In the genomic region with DNA sequence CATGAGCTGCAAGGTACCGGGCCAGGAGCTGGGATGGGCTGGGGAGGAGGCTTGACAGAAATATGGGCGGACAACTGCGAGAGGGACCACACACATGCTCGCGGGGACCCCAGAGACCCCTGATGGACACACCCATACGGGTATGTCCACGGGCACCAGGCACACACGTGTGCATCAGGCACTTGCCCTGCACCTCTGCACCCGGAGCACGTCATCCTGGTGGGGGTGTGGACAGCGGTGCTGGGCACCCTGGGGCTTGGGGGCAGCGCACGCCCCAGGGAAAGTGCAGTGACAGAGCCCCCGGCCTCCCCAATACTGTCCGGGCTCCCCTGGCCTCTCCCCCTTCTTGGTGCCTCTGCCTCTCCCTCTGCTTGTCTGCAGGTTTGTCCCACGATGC, we compare ENCODE assay signal across 14 cellular contexts. TPM values are rescaled to one million over a fixed set of nuclear protein-coding genes. Genes with fewer than 3 reads are reported as not detected.
DNase-seq lines count a peak whose midpoint lies in the region; TF ChIP-seq lines count a peak whose summit lies in the region.
"Had no signal": no experiment of that assay in that cellular context is flagged by ENCODE, and none has a peak within 500 bp of the region (broad histone marks: within the 10 kb centered on the region; RNA-seq: fewer than 3 reads in every experiment).

No MANE protein-coding gene starts in this region.

- peak overlapping the region in 1 of 2 donors; percentile 85 for H3K4me3 Mint-ChIP-seq in CD14-positive monocyte
- no peak overlapping the region for H3K4me3 Mint-ChIP-seq in Calu3 (ENCODE audit: low read depth, unreplicated experiment)

- CTCF ChIA-PET in Calu3 (lab: Charles Lee) = no interaction called here

- H3K9me3 ChIP-seq in esophagus (ENCODE audit: control insufficient read depth in 2 of 2, insufficient read depth in 1 of 2, low read depth in 1 of 2, low read length in 1 of 2) (no peaks in the 10 kb centered on the region), skeletal muscle tissue (ENCODE audit: control insufficient read depth in 3 of 3, low read length in 3 of 3) (no peaks in the 10 kb centered on the region), stomach (no peaks in the 10 kb centered on the region)
- H3K9me3 ChIP-seq: neutrophil had no signal

- H3K36me3 ChIP-seq in esophagus (ENCODE audit: control insufficient read depth in 2 of 2, insufficient read depth in 2 of 2, low read length in 1 of 2) (no peaks in the 10 kb centered on the region), skeletal muscle tissue (ENCODE audit: control insufficient read depth in 3 of 3, insufficient read depth in 3 of 3, low read length in 3 of 3) (no peaks in the 10 kb centered on the region), stomach (no peaks in the 10 kb centered on the region)
- H3K36me3 ChIP-seq: neutrophil had no signal

- H3K4me1 Mint-ChIP-seq in CD14-positive monocyte (peaks cover 67% of the 10 kb centered on the region), Calu3 (ENCODE audit: low read depth, unreplicated experiment) (peaks cover 28% of the 10 kb centered on the region)

- H3K4me1 ChIP-seq in esophagus (ENCODE audit: control insufficient read depth in 2 of 2, insufficient read depth in 2 of 2, low read length in 1 of 2) (peaks cover 15 to 58% of the 10 kb centered on the region in 2 donors), skeletal muscle tissue (ENCODE audit: control insufficient read depth in 3 of 3, insufficient read depth in 3 of 3, low read length in 3 of 3) (peaks cover 64 to 80% (median 75%) of the 10 kb centered on the region in 3 donors), stomach (peaks cover 86 to 99% (median 94%) of the 10 kb centered on the region in 4 donors)

- WGBS in esophagus, 2 donors = 79 to 90% methylated on average over 16 of the region's 16 CpGs
- 87 to 90% (median 88%) methylated on average over 11 to 16 of the region's 16 CpGs for WGBS in stomach, 5 donors

- no peak for TF ChIP-seq EP300 in stomach (IDR thresholded peaks at IDR 0.05)

- H3K27me3 Mint-ChIP-seq in CD14-positive monocyte (ENCODE audit: low read depth in 3 of 3) = peaks cover 34 to 65% (median 37%) of the 10 kb centered on the region in 3 donors
- H3K27me3 Mint-ChIP-seq in Calu3 (ENCODE audit: unreplicated experiment) = no peaks in the 10 kb centered on the region

- peaks cover 0 to 8% (median 2%) of the 10 kb centered on the region in 7 donors for H3K9me3 Mint-ChIP-seq in CD14-positive monocyte
- no peaks in the 10 kb centered on the region for H3K9me3 Mint-ChIP-seq in Calu3 (ENCODE audit: low read depth, unreplicated experiment)
- H3K9me3 Mint-ChIP-seq: activated T-cell treated with anti-CD3 and anti-CD28 coated beads, Interleukin-2, amount 50 U/mL, for 72 hours had no signal

- TF ChIP-seq POLR2A in stomach (IDR thresholded peaks at IDR 0.05) = no peak

- BruUV-seq in Calu3 (replicated peaks; lab: Mats Ljungman, UMichigan) = no TSS peak

- H3K27ac ChIP-seq in esophagus (ENCODE audit: low read depth in 2 of 2, low read length in 1 of 2) (peak overlapping the region; percentile 29 to 46), skeletal muscle tissue (ENCODE audit: low read depth, low read length) (peak overlapping the region; percentile 94), stomach (peak overlapping the region in 1 of 5 donors; percentile 95)
- H3K27ac ChIP-seq: HL-60, neutrophil had no signal

- H3K27ac Mint-ChIP-seq in CD14-positive monocyte (peak overlapping the region in 6 of 7 donors; percentile 8 to 92 (median 88)), Calu3 (ENCODE audit: unreplicated experiment) (peak overlapping the region; percentile 26)
- H3K27ac Mint-ChIP-seq: activated T-cell treated with anti-CD3 and anti-CD28 coated beads, Interleukin-2, amount 50 U/mL, for 72 hours had no signal

- H3K4me3 ChIP-seq in esophagus (ENCODE audit: low read depth in 1 of 2, low read length in 2 of 2) (no peak overlapping the region), skeletal muscle tissue (ENCODE audit: low read length in 3 of 3) (no peak overlapping the region), stomach (no peak overlapping the region)

- TF ChIP-seq CTCF in CD14-positive monocyte (IDR thresholded peaks at IDR 0.05) = no peak
- no peak for TF ChIP-seq CTCF in Calu3 (IDR thresholded peaks at IDR 0.05; ENCODE audit: unreplicated experiment)
- no peak for TF ChIP-seq CTCF in stomach (IDR thresholded peaks at IDR 0.05)

- intact Hi-C loops in CD14-positive monocyte (cut with micrococcal nuclease) (loop anchor here (5.0 to 10.0 kb wide), 2 partner anchors 413 to 420 kb away; a partner anchor contains a TSS), Calu3 (cut with micrococcal nuclease; ENCODE audit: unreplicated experiment) (no loop called here), stomach (cut with DNase I; ENCODE audit: low total_unique reads) (no loop called here)

- peaks cover 5 to 12% of the 10 kb centered on the region in 2 donors for H3K36me3 Mint-ChIP-seq in CD14-positive monocyte
- peaks cover 45% of the 10 kb centered on the region for H3K36me3 Mint-ChIP-seq in Calu3 (ENCODE audit: insufficient read depth, unreplicated experiment)

- no peak for DNase-seq in CD14-positive monocyte (ENCODE audit: low spot score)
- DNase-seq in Calu3 = no peak
- no peak for DNase-seq in A172 (ENCODE audit: low spot score)
- no peak for DNase-seq in COR-L47 (lab: John Stamatoyannopoulos, UW)
- DNase-seq in stomach = no peak
- DNase-seq: cortex of kidney, EL, NCI-H446 treated with DMSO at 0.1 percent for 48 hours had no signal

- H3K27me3 ChIP-seq in esophagus (ENCODE audit: control insufficient read depth in 1 of 2, insufficient read depth in 2 of 2, low read length in 2 of 2) = no peaks in the 10 kb centered on the region
- H3K27me3 ChIP-seq in skeletal muscle tissue (ENCODE audit: control insufficient read depth in 3 of 3, insufficient read depth in 3 of 3, low read length in 3 of 3) = peaks cover 8 to 45% (median 12%) of the 10 kb centered on the region in 3 donors
- H3K27me3 ChIP-seq in stomach = peaks cover 0 to 55% (median 10%) of the 10 kb centered on the region in 3 donors

- peak overlapping the region in 1 of 3 donors; percentile 40 for H3K9ac ChIP-seq in skeletal muscle tissue (ENCODE audit: low read depth in 1 of 3, low read length in 3 of 3)

RNA-seq across cellular contexts. Expression of a gene that starts 1.7 kb away (rescaled TPM):
- polyA plus RNA-seq in CD14-positive monocyte (1,000 to 10,000 TPM; 1,032 to 2,084 TPM), esophagus (10 to 100 TPM; 78.0 to 99.3 TPM), stomach (100 to 1,000 TPM in 1 of 3 donors, 10 to 100 TPM in 2; 60.1 to 149 (median 99.0) TPM)
- total RNA-seq in Calu3 (2022) (7.1 and 13.2 TPM in 2 replicates), skeletal muscle tissue (5.2 TPM), stomach (10 to 100 TPM in 3 of 5 donors, 1 to 10 TPM in 1, not detected in 1; 3.5 to 95.0 (median 23.9) TPM)
- total RNA-seq in A172 (2014; rRNA removed; shearing (Covaris generic)) = 1.5 TPM in 1 of 2 replicates, not detected in the other
- total RNA-seq: lung microvascular endothelial cell had no signal

RNA-seq across cellular contexts. Expression of a gene that starts 6.1 kb away (rescaled TPM):
- polyA plus RNA-seq in CD14-positive monocyte (1 to 10 TPM; 7.8 to 9.0 TPM), esophagus (10 to 100 TPM; 11.8 to 17.6 TPM), stomach (10 to 100 TPM; 13.8 to 18.8 (median 17.1) TPM)
- total RNA-seq in Calu3 (2022) (33.7 and 36.8 TPM in 2 replicates), skeletal muscle tissue (2.1 TPM), stomach (100 to 1,000 TPM in 1 of 5 donors, 10 to 100 TPM in 2, 1 to 10 TPM in 2; 3.0 to 167 (median 44.9) TPM)
- total RNA-seq in A172 (2014; rRNA removed; shearing (Covaris generic)) = 14.1 and 21.9 TPM in 2 replicates

RNA-seq across cellular contexts. Expression of a gene that starts 10.4 kb away (rescaled TPM):
- polyA plus RNA-seq in CD14-positive monocyte (1 to 10 TPM; 2.1 to 3.3 TPM), esophagus (100 to 1,000 TPM in 1 of 2 donors, 10 to 100 TPM in 1; 99.5 to 145 TPM), stomach (100 to 1,000 TPM in 1 of 3 donors, 10 to 100 TPM in 2; 68.5 to 127 (median 94.7) TPM)
- total RNA-seq in Calu3 (2022) (70.1 and 71.8 TPM in 2 replicates), skeletal muscle tissue (77.8 TPM), stomach (100 to 1,000 TPM in 1 of 5 donors, 10 to 100 TPM in 4; 36.0 to 135 (median 72.7) TPM)
- 195 and 204 TPM in 2 replicates for total RNA-seq in A172 (2014; rRNA removed; shearing (Covaris generic))

RNA-seq across cellular contexts. Expression of a gene that starts 41.4 kb away (rescaled TPM):
- polyA plus RNA-seq in CD14-positive monocyte (under 1 TPM in 1 of 2 donors, not detected in 1; 0.11 TPM), esophagus (1 to 10 TPM in 1 of 2 donors, under 1 TPM in 1; 0.29 to 1.3 TPM), stomach (1 to 10 TPM in 2 of 3 donors, under 1 TPM in 1; 0.93 to 4.2 (median 1.2) TPM)
- total RNA-seq in Calu3 (2022) (0.38 and 0.42 TPM in 2 replicates), skeletal muscle tissue (3.1 TPM), stomach (1 to 10 TPM in 4 of 5 donors, not detected in 1; 1.3 to 8.2 (median 2.1) TPM)
- total RNA-seq in A172 (2014; rRNA removed; shearing (Covaris generic)) = 9.2 and 11.3 TPM in 2 replicates

Comparison
In these comparisons a context has a peak if more than half of its experiments do, and no peak if none do; other contexts are left out.
1. intact Hi-C loops: an anchor here in CD14-positive monocyte (5.0 to 10.0 kb wide); none called in Calu3 and stomach.